18 cellular contexts compared by ENCODE assay signal in genomic region chr21:24903954-24904635, GRCh38.
DNase-seq lines count a peak whose midpoint lies in the region; ATAC-seq and TF ChIP-seq lines count a peak whose summit lies in the region.
"Had no signal": no experiment of that assay in that cellular context is flagged by ENCODE, and none has a peak within 500 bp of the region (broad histone marks: within the 10 kb centered on the region; RNA-seq: fewer than 3 reads in every experiment).

No MANE protein-coding gene starts in this region.

- H3K27me3 Mint-ChIP-seq in activated T-helper 17 cell treated with anti-CD3 and anti-CD28 coated beads, Interleukin-2, amount 50 U/mL, for 72 hours: no peaks in the 10 kb centered on the region
- H3K27me3 Mint-ChIP-seq: activated CD4-positive, alpha-beta memory T cell treated with anti-CD3 and anti-CD28 coated beads for 36 hours had no signal

- TF ChIP-seq CTCF in GM12865 (IDR thresholded peaks at IDR 0.05; ENCODE audit: insufficient read depth, low read depth, low read length, missing control alignments): no peak

- ATAC-seq in GM19328 (IDR thresholded peaks at IDR 0.05; ENCODE audit: unreplicated experiment) (peak; percentile 58), HG02642 (IDR thresholded peaks at IDR 0.05; ENCODE audit: poor library complexity, unreplicated experiment) (peak; percentile 74), HG03571 (IDR thresholded peaks at IDR 0.05; ENCODE audit: unreplicated experiment) (peak; percentile 54)
- ATAC-seq in activated T-helper 17 cell treated with anti-CD3 and anti-CD28 coated beads, Interleukin-2, amount 50 U/mL, for 72 hours (replicated peaks): no peak
- ATAC-seq: CD8-positive, alpha-beta T cell; PC-3 had no signal

- H3K27ac Mint-ChIP-seq in activated T-helper 17 cell treated with anti-CD3 and anti-CD28 coated beads, Interleukin-2, amount 50 U/mL, for 72 hours: no peak overlapping the region
- H3K27ac Mint-ChIP-seq: activated CD4-positive, alpha-beta memory T cell treated with anti-CD3 and anti-CD28 coated beads for 36 hours; CD8-positive, alpha-beta T cell; neural progenitor cell had no signal

- H3K4me3 ChIP-seq in GM12865 (ENCODE audit: low read depth, low read length): no peak overlapping the region
- H3K4me3 ChIP-seq: ascending aorta, neural progenitor cell, SK-N-MC, tibial artery had no signal

- no peaks in the 10 kb centered on the region for H3K36me3 Mint-ChIP-seq in activated T-helper 17 cell treated with anti-CD3 and anti-CD28 coated beads, Interleukin-2, amount 50 U/mL, for 72 hours (ENCODE audit: low read depth)
- H3K36me3 Mint-ChIP-seq: activated CD4-positive, alpha-beta memory T cell treated with anti-CD3 and anti-CD28 coated beads for 36 hours; CD8-positive, alpha-beta T cell; neural progenitor cell had no signal

- H3K4me1 Mint-ChIP-seq in activated T-helper 17 cell treated with anti-CD3 and anti-CD28 coated beads, Interleukin-2, amount 50 U/mL, for 72 hours: no peaks in the 10 kb centered on the region
- H3K4me1 Mint-ChIP-seq: neural progenitor cell had no signal

- no peaks in the 10 kb centered on the region for H3K9me3 Mint-ChIP-seq in activated T-helper 17 cell treated with anti-CD3 and anti-CD28 coated beads, Interleukin-2, amount 50 U/mL, for 72 hours
- H3K9me3 Mint-ChIP-seq: activated CD4-positive, alpha-beta memory T cell treated with anti-CD3 and anti-CD28 coated beads for 36 hours; CD8-positive, alpha-beta T cell; neural progenitor cell had no signal

- no peak overlapping the region for H3K4me3 Mint-ChIP-seq in activated T-helper 17 cell treated with anti-CD3 and anti-CD28 coated beads, Interleukin-2, amount 50 U/mL, for 72 hours
- H3K4me3 Mint-ChIP-seq: activated CD4-positive, alpha-beta memory T cell treated with anti-CD3 and anti-CD28 coated beads for 36 hours; CD8-positive, alpha-beta T cell; neural progenitor cell had no signal

- DNase-seq in GM12865 (ENCODE audit: low read depth) (peak; percentile 8), 8988T (no peak), GM19240 (ENCODE audit: insufficient read length, low spot score) (no peak), iPS-NIHi7 (ENCODE audit: extremely low spot score) (no peak)
- DNase-seq: activated CD4-positive, alpha-beta memory T cell treated with anti-CD3 and anti-CD28 coated beads for 36 hours; CD8-positive, alpha-beta T cell; NCI-H146; NCI-H446 treated with DMSO at 0.1 percent for 48 hours; PC-3; stimulated activated CD4-positive, alpha-beta T cell treated with anti-CD3 and anti-CD28 coated beads, Interleukin-2, amount 100 ng/mL, for 24 hours; tibial artery had no signal
